ENCODE assay signal across 21 cellular contexts in genomic region chr1:114530224-114530623, GRCh38.
"Had no signal": no experiment of that assay in that cellular context is flagged by ENCODE, and none has a peak within 500 bp of the region (broad histone marks: within the 10 kb centered on the region; RNA-seq: fewer than 3 reads in every experiment).

No MANE protein-coding gene starts in this region.

- H3K36me3 ChIP-seq: MG63 had no signal

- DNase-seq: Karpas-422, KG1, MG63, NCI-H1092, NCI-H1105 treated with DMSO at 0.1 percent for 48 hours, NCI-H1417 treated with DMSO at 0.1 percent for 48 hours, NCI-H146, NCI-H1694 treated with DMSO at 0.1 percent for 48 hours, NCI-H1930, NCI-H2081 treated with DMSO at 0.1 percent for 48 hours, NCI-H2171, NCI-H226, NCI-H446, NCI-H510A, NCI-H524 treated with DMSO at 0.1 percent for 48 hours, NCI-H69, NCI-H774, SHP77, SK-N-SH had no signal

- H3K9me3 ChIP-seq: MG63, SK-N-SH had no signal

- H3K9me2 ChIP-seq: SK-N-SH had no signal

- H3K27ac ChIP-seq: RWPE1 had no signal

- ATAC-seq: Panc1 had no signal

- H3K4me3 ChIP-seq: MG63 had no signal

- H3K27me3 ChIP-seq: MG63 had no signal

- H3K4me2 ChIP-seq: SK-N-SH had no signal
